ENCODE assay signal across 25 cellular contexts in the genomic region with DNA sequence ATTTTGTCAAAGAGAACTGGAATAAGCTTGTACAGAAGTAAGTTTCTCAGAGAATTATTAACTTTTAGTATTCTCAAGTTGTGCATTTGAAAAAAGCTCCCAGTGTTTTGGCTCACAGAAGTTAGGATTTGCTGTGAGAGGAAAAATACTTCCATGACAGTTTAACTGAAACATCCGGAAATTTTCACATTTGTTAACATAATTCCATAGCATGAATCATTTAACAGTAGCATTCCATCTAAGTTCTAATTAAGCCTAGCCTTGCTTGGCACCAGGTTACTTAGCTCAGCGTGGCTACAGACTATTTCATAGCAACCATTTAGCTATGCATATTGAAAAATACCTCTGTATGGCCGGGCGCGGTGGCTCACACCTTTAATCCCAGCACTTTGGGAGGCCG.
A peak's percentile ranks its signal among the peaks of the same experiment; 100 is the strongest.
DNase-seq lines count a peak whose midpoint lies in the region; ATAC-seq and TF ChIP-seq lines count a peak whose summit lies in the region.
"Had no signal": no experiment of that assay in that cellular context is flagged by ENCODE, and none has a peak within 500 bp of the region (broad histone marks: within the 10 kb centered on the region; RNA-seq: fewer than 3 reads in every experiment).

No MANE protein-coding gene starts in this region.

- H3K4me2 ChIP-seq in IMR-90 (ENCODE audit: low read depth, low read length): peak overlapping the region; percentile 50; the same call in 1 of the 2 replicates
- H3K4me2 ChIP-seq in trophoblast cell (ENCODE audit: low read length): no peak overlapping the region
- H3K4me2 ChIP-seq: A549; BLaER1 treated with 17β-estradiol and CSF1 and Interleukin-3, amounts not matched to agents 10 nM and 100 nM had no signal

- no peak overlapping the region for H2BK12ac ChIP-seq in trophoblast cell (ENCODE audit: low read length)

- H2AFZ ChIP-seq in IMR-90 (replicated peaks; ENCODE audit: low read length, poor library complexity) (no peak overlapping the region), trophoblast cell (ENCODE audit: insufficient read depth, low read length, poor library complexity) (no peak overlapping the region)
- H2AFZ ChIP-seq: GM23248 had no signal

- H3K4me1 Mint-ChIP-seq in stimulated activated naive CD8-positive, alpha-beta T cell treated with anti-CD3 and anti-CD28 coated beads, Interleukin-15, amount 100 ng/mL, for 72 hours: peaks cover 17% of the 10 kb centered on the region

- POLR2A ChIA-PET in IMR-90 (lab: Charles Lee; ENCODE audit: unreplicated experiment): no interaction called here

- BruUV-seq in IMR-90 (replicated peaks; lab: Mats Ljungman, UMichigan): no TSS peak

- H3K4me1 ChIP-seq in IMR-90 (ENCODE audit: control insufficient read depth, insufficient read depth, low read length) (no peaks in the 10 kb centered on the region; the same call in 1 of the 2 replicates), trophoblast cell (ENCODE audit: control insufficient read depth in 1 of 2, insufficient read depth in 2 of 2, low read length in 2 of 2) (peaks cover 0 to 3% of the 10 kb centered on the region in 2 experiments)
- H3K4me1 ChIP-seq: A549; BE2C; BLaER1 treated with 17β-estradiol and CSF1 and Interleukin-3, amounts not matched to agents 10 nM and 100 nM had no signal

- no peak overlapping the region for H4K12ac ChIP-seq in trophoblast cell (ENCODE audit: low read depth, low read length)

- H3K4me3 ChIP-seq in AG10803 (ENCODE audit: low read length) (no peak overlapping the region), IMR-90 (ENCODE audit: insufficient read depth, low read depth, low read length) (no peak overlapping the region), trophoblast cell (ENCODE audit: low read depth, low read length) (no peak overlapping the region)
- H3K4me3 ChIP-seq: A549; BLaER1 treated with 17β-estradiol and CSF1 and Interleukin-3, amounts not matched to agents 10 nM and 100 nM; GM12878; GM23248 had no signal

- H4K20me1 ChIP-seq in IMR-90 (ENCODE audit: insufficient read depth, low read length): no peaks in the 10 kb centered on the region
- H4K20me1 ChIP-seq: BLaER1 treated with 17β-estradiol and CSF1 and Interleukin-3, amounts not matched to agents 10 nM and 100 nM had no signal

- H3K36me3 ChIP-seq in IMR-90 (ENCODE audit: control insufficient read depth, insufficient read depth, low read length) (peaks cover 12% of the 10 kb centered on the region), trophoblast cell (ENCODE audit: control insufficient read depth in 1 of 2, insufficient read depth in 2 of 2, low read length in 2 of 2) (peaks cover 2% of the 10 kb centered on the region in 2 experiments)

- H3K18ac ChIP-seq in IMR-90 (ENCODE audit: low read depth, low read length) (peak overlapping the region; percentile 74; the same call in 1 of the 2 replicates), trophoblast cell (ENCODE audit: low read length) (no peak overlapping the region)

- no peaks in the 10 kb centered on the region; the same call in 1 of the 2 replicates for H3K9me1 ChIP-seq in IMR-90 (ENCODE audit: insufficient read depth, low read length)

- no peak overlapping the region for H3K27ac ChIP-seq in IMR-90 (ENCODE audit: insufficient read depth, low read length)
- H3K27ac ChIP-seq in trophoblast cell (ENCODE audit: low read depth, low read length): no peak overlapping the region
- H3K27ac ChIP-seq: A549; BLaER1 treated with 17β-estradiol and CSF1 and Interleukin-3, amounts not matched to agents 10 nM and 100 nM; GM23248 had no signal

- H3K27ac Mint-ChIP-seq in stimulated activated naive CD8-positive, alpha-beta T cell treated with anti-CD3 and anti-CD28 coated beads, Interleukin-15, amount 100 ng/mL, for 72 hours: peak overlapping the region in 1 of 2 donors; percentile 34
- H3K27ac Mint-ChIP-seq: CD4-positive, alpha-beta memory T cell had no signal

- no peak overlapping the region for H3K14ac ChIP-seq in IMR-90 (replicated peaks; ENCODE audit: low read depth, low read length)
- H3K14ac ChIP-seq in trophoblast cell (ENCODE audit: low read length): no peak overlapping the region

- CTCF ChIA-PET in IMR-90 (lab: Yijun Ruan, JAX): interaction anchor here (1.0 kb wide), 1 partner anchor 29 kb away, joined by 3 read pairs; no protein-coding TSS in a partner anchor

- H4K8ac ChIP-seq in IMR-90 (ENCODE audit: low read depth in 2 of 2, low read length in 2 of 2) (no peak overlapping the region), trophoblast cell (ENCODE audit: low read depth, low read length) (no peak overlapping the region)

- H3K9me3 Mint-ChIP-seq in stimulated activated naive CD8-positive, alpha-beta T cell treated with anti-CD3 and anti-CD28 coated beads, Interleukin-15, amount 100 ng/mL, for 72 hours: peaks cover 0 to 3% of the 10 kb centered on the region in 2 donors
- H3K9me3 Mint-ChIP-seq: CD14-positive monocyte; CD4-positive, alpha-beta memory T cell had no signal

- H2BK20ac ChIP-seq in IMR-90 (ENCODE audit: low read depth, low read length): no peak overlapping the region

- intact Hi-C loops in IMR-90 (cut with micrococcal nuclease): no loop called here
- intact Hi-C loops in Right ventricle myocardium inferior (cut with DNase I): no loop called here

- H3K79me1 ChIP-seq in IMR-90 (ENCODE audit: low read depth in 1 of 2, low read length in 2 of 2): no peaks in the 10 kb centered on the region; a peak in 1 of 4 replicates
- peaks cover 5% of the 10 kb centered on the region for H3K79me1 ChIP-seq in trophoblast cell (ENCODE audit: low read length)

- H2BK120ac ChIP-seq in IMR-90 (ENCODE audit: low read depth, low read length) (no peak overlapping the region), trophoblast cell (ENCODE audit: insufficient read depth, low read length, poor library complexity) (no peak overlapping the region)

- H4K5ac ChIP-seq in IMR-90 (ENCODE audit: low read depth, low read length): no peak overlapping the region

- no peaks in the 10 kb centered on the region for H3K9me3 ChIP-seq in IMR-90 (ENCODE audit: control insufficient read depth, insufficient read depth, low read length)
- no peaks in the 10 kb centered on the region for H3K9me3 ChIP-seq in trophoblast cell (ENCODE audit: insufficient read depth, low read depth, low read length)
- H3K9me3 ChIP-seq: A549; BE2C; BLaER1 treated with 17β-estradiol and CSF1 and Interleukin-3, amounts not matched to agents 10 nM and 100 nM had no signal

- H2AK5ac ChIP-seq in IMR-90 (ENCODE audit: low read depth, low read length) (no peak overlapping the region), trophoblast cell (ENCODE audit: low read length) (no peak overlapping the region)

- H3K27me3 ChIP-seq in IMR-90 (ENCODE audit: control insufficient read depth, insufficient read depth, low read length): no peaks in the 10 kb centered on the region
- H3K27me3 ChIP-seq in trophoblast cell (ENCODE audit: insufficient read depth, low read length): no peaks in the 10 kb centered on the region
- H3K27me3 ChIP-seq: BE2C; BLaER1 treated with 17β-estradiol and CSF1 and Interleukin-3, amounts not matched to agents 10 nM and 100 nM had no signal

- H2BK5ac ChIP-seq in IMR-90 (ENCODE audit: low read depth, low read length, poor library complexity, severe bottlenecking): peak overlapping the region; percentile 13
- no peak overlapping the region for H2BK5ac ChIP-seq in trophoblast cell (ENCODE audit: low read depth, low read length, poor library complexity)

- no peak overlapping the region for H2BK15ac ChIP-seq in IMR-90 (ENCODE audit: low read depth, low read length)

- no CpG with 5 or more reads among the region's 6 CpGs for WGBS in IMR-90 (ENCODE audit: extremely low coverage in 2 of 2, insufficient read length in 1 of 2), 2 experiments
- no CpG with 5 or more reads among the region's 6 CpGs for WGBS in trophoblast cell (ENCODE audit: extremely low coverage, insufficient coverage, insufficient read length)

- H3K27me3 Mint-ChIP-seq in stimulated activated naive CD8-positive, alpha-beta T cell treated with anti-CD3 and anti-CD28 coated beads, Interleukin-15, amount 100 ng/mL, for 72 hours: no peaks in the 10 kb centered on the region
- H3K27me3 Mint-ChIP-seq: CD4-positive, alpha-beta memory T cell had no signal

- ATAC-seq in IMR-90 (ENCODE audit: low read depth): no peak
- no peak for ATAC-seq in Right ventricle myocardium inferior
- no peak for ATAC-seq in stimulated activated naive CD8-positive, alpha-beta T cell treated with anti-CD3 and anti-CD28 coated beads, Interleukin-15, amount 100 ng/mL, for 72 hours
- ATAC-seq: A549, GM12878 had no signal

- no peak for TF ChIP-seq POLR2A in IMR-90 (IDR thresholded peaks at IDR 0.05; ENCODE audit: low read depth, low read length)

- DNase-seq in AG10803 (ENCODE audit: low read depth): peak; percentile 27
- no peak for DNase-seq in IMR-90
- peak; percentile 28 for DNase-seq in astrocyte of the hippocampus (ENCODE audit: low read depth, low spot score)
- DNase-seq in trophoblast cell: peak; percentile 40 to 66
- DNase-seq in Right ventricle myocardium inferior (ENCODE audit: missing footprints): no peak
- DNase-seq in activated naive CD4-positive, alpha-beta T cell (lab: John Stamatoyannopoulos, UW): no peak
- DNase-seq in stimulated activated naive CD8-positive, alpha-beta T cell treated with anti-CD3 and anti-CD28 coated beads, Interleukin-15, amount 100 ng/mL, for 72 hours: no peak
- DNase-seq in CD1c-positive myeloid dendritic cell (ENCODE audit: extremely low spot score): no peak
- DNase-seq: 8988T; ACHN; AML-193; BE2C; Calu3; CD4-positive, alpha-beta memory T cell; COR-L47; DMS53; DMS79 treated with DMSO at 0.1 percent for 48 hours; GDM1; GM23248; H7; HCEC 1CT had no signal

- in situ Hi-C loops in IMR-90 (cut with MboI; ENCODE audit: low sequenced_read_pairs): no loop called here

- no peak overlapping the region for H3K23ac ChIP-seq in IMR-90 (ENCODE audit: low read depth, low read length)
- no peak overlapping the region for H3K23ac ChIP-seq in trophoblast cell (ENCODE audit: low read length)

- no peak overlapping the region for H3K9ac ChIP-seq in IMR-90 (ENCODE audit: low read depth, low read length)
- no peak overlapping the region for H3K9ac ChIP-seq in trophoblast cell (ENCODE audit: low read length)
- H3K9ac ChIP-seq: BLaER1 treated with 17β-estradiol and CSF1 and Interleukin-3, amounts not matched to agents 10 nM and 100 nM; GM23248 had no signal

- no peak for TF ChIP-seq CTCF in AG10803 (conservative IDR thresholded peaks at IDR 0.05; ENCODE audit: low read length)
- no peak for TF ChIP-seq CTCF in IMR-90 (conservative IDR thresholded peaks at IDR 0.05; ENCODE audit: low read depth, low read length)

- dilution Hi-C loops in IMR-90 (cut with HindIII; ENCODE audit: low sequenced_read_pairs, unreplicated experiment): no loop called here

- no peak overlapping the region for H2AK9ac ChIP-seq in IMR-90 (replicated peaks; ENCODE audit: low read depth, low read length, poor library complexity)

- H4K91ac ChIP-seq in IMR-90 (ENCODE audit: insufficient read depth, low read depth, low read length) (no peak overlapping the region), trophoblast cell (ENCODE audit: low read depth, low read length) (no peak overlapping the region)

- H3K4me3 Mint-ChIP-seq in stimulated activated naive CD8-positive, alpha-beta T cell treated with anti-CD3 and anti-CD28 coated beads, Interleukin-15, amount 100 ng/mL, for 72 hours: no peak overlapping the region
- H3K4me3 Mint-ChIP-seq: CD14-positive monocyte; CD4-positive, alpha-beta memory T cell had no signal

- no peak overlapping the region for H3K56ac ChIP-seq in IMR-90 (ENCODE audit: extremely low read depth, insufficient read depth, low read length)

- TF ChIP-seq RAD21 in IMR-90 (IDR thresholded peaks at IDR 0.05; ENCODE audit: low read length): no peak

- H3K79me2 ChIP-seq in trophoblast cell (ENCODE audit: control insufficient read depth, insufficient read depth, low read length, poor library complexity): no peaks in the 10 kb centered on the region

- H3K4ac ChIP-seq in IMR-90 (ENCODE audit: low read depth, low read length): no peak overlapping the region
- H3K4ac ChIP-seq in trophoblast cell (ENCODE audit: low read depth, low read length): no peak overlapping the region

Comparison
In these comparisons a context has a peak if more than half of its experiments do, and no peak if none do; other contexts are left out.
1. DNase-seq: peak in AG10803 (single experiment), astrocyte of the hippocampus (single experiment) and trophoblast cell (2 of 2); none in IMR-90 (single experiment), Right ventricle myocardium inferior (single experiment), activated naive CD4-positive, alpha-beta T cell (0 of 4), stimulated activated naive CD8-positive, alpha-beta T cell treated with anti-CD3 and anti-CD28 coated beads, Interleukin-15, amount 100 ng/mL, for 72 hours (0 of 2) and CD1c-positive myeloid dendritic cell (single experiment).